ENCODE assay signal across 11 cellular contexts in genomic region chr11:35785287-35786167, GRCh38.
A peak's percentile ranks its signal among the peaks of the same experiment; 100 is the strongest.
DNase-seq lines count a peak whose midpoint lies in the region; ATAC-seq, FAIRE-seq and TF ChIP-seq lines count a peak whose summit lies in the region.
"Had no signal": no experiment of that assay in that cellular context is flagged by ENCODE, and none has a peak within 500 bp of the region (broad histone marks: within the 10 kb centered on the region; RNA-seq: fewer than 3 reads in every experiment).

No MANE protein-coding gene starts in this region.

- no peak overlapping the region for H3K4me2 ChIP-seq in HepG2 (ENCODE audit: low read depth, low read length)

- H3K9me3 ChIP-seq in ascending aorta = no peaks in the 10 kb centered on the region
- no peaks in the 10 kb centered on the region for H3K9me3 ChIP-seq in HepG2 (ENCODE audit: low read length)
- H3K9me3 ChIP-seq: gastrocnemius medialis had no signal

- intact Hi-C loops in ascending aorta (cut with DNase I) (no loop called here), HepG2 (cut with micrococcal nuclease; ENCODE audit: unreplicated experiment) (no loop called here)

- in situ Hi-C loops in HepG2 (cut with HindIII; ENCODE audit: extremely low pct_ligation_motif_present, low pct_unique_long_range_greater_than_20kb) = no loop called here

- H3K4me3 ChIP-seq in ascending aorta (no peak overlapping the region), HepG2 (replicated peaks in 1 of 3; ENCODE audit: insufficient read depth in 1 of 3, low read depth in 2 of 3, low read length in 3 of 3) (no peak overlapping the region)
- H3K4me3 ChIP-seq: gastrocnemius medialis had no signal

- TF ChIP-seq RAD21 in HepG2 (CRISPR knock-in tag; IDR thresholded peaks at IDR 0.05) = no peak

- BruUV-seq in HepG2 (replicated peaks; lab: Mats Ljungman, UMichigan) = no TSS peak

- DNase-seq in NCI-H146 (lab: John Stamatoyannopoulos, UW) = peak; percentile 77
- DNase-seq in kidney tubule cell (ENCODE audit: low spot score) = peak; percentile 67
- no peak for DNase-seq in ascending aorta (ENCODE audit: low spot score in 2 of 2)
- DNase-seq in DMS79 treated with DMSO at 0.1 percent for 48 hours (lab: John Stamatoyannopoulos, UW) = no peak
- DNase-seq in frontal cortex (ENCODE audit: low spot score in 2 of 2) = no peak
- DNase-seq in HepG2 (ENCODE audit: low spot score) = no peak
- DNase-seq: activated naive CD4-positive, alpha-beta T cell; gastrocnemius medialis; NCI-H2227 treated with DMSO at 0.1 percent for 48 hours had no signal

- no peaks in the 10 kb centered on the region for H3K79me2 ChIP-seq in HepG2 (ENCODE audit: insufficient read depth, low read length)

- no peak for TF ChIP-seq EP300 in HepG2 (IDR thresholded peaks at IDR 0.05; ENCODE audit: low read depth in 2 of 2, low read length in 2 of 2)
- TF ChIP-seq EP300 in HepG2 (CRISPR knock-in tag; IDR thresholded peaks at IDR 0.05; ENCODE audit: borderline replicate concordance) = no peak

- no peaks in the 10 kb centered on the region for H3K27me3 ChIP-seq in ascending aorta
- H3K27me3 ChIP-seq in HepG2 (ENCODE audit: control insufficient read depth in 1 of 2, insufficient read depth in 2 of 2, low read length in 2 of 2) = no peaks in the 10 kb centered on the region
- H3K27me3 ChIP-seq: gastrocnemius medialis had no signal

- H3K9ac ChIP-seq in HepG2 (ENCODE audit: insufficient read depth, low read depth, low read length) = no peak overlapping the region

- H3K36me3 ChIP-seq in ascending aorta = no peaks in the 10 kb centered on the region
- H3K36me3 ChIP-seq in HepG2 (replicated peaks in 1 of 2; ENCODE audit: control insufficient read depth in 1 of 2, insufficient read depth in 2 of 2, low read length in 2 of 2) = peaks cover 2 to 4% of the 10 kb centered on the region in 2 experiments; a peak in 1 of 5 replicates
- H3K36me3 ChIP-seq: gastrocnemius medialis had no signal

- POLR2A ChIA-PET in HepG2 (lab: Yijun Ruan, JAX) = no interaction called here

- no peak for TF ChIP-seq POLR2A in HepG2 (IDR thresholded peaks at IDR 0.05; ENCODE audit: insufficient read depth in 1 of 2, low read depth in 2 of 2, low read length in 2 of 2)

- CTCF ChIA-PET in HepG2 (lab: Yijun Ruan, JAX; ENCODE audit: low intra/inter-chr PET ratio, low total read pairs) = no interaction called here

- ATAC-seq in GM18520 (IDR thresholded peaks at IDR 0.05; ENCODE audit: unreplicated experiment) = peak; percentile 39
- peak; percentile 58 for ATAC-seq in HG02642 (IDR thresholded peaks at IDR 0.05; ENCODE audit: poor library complexity, unreplicated experiment)
- ATAC-seq in HepG2 = no peak
- ATAC-seq: gastrocnemius medialis had no signal

- no peak for TF ChIP-seq CTCF in ascending aorta (IDR thresholded peaks at IDR 0.05)
- TF ChIP-seq CTCF in HepG2 (CRISPR knock-in tag; IDR thresholded peaks at IDR 0.05) = no peak

- WGBS in HepG2 (ENCODE audit: low lambda C conversion rate) = 93% methylated on average over 3 of the region's 4 CpGs

- H3K4me1 ChIP-seq in ascending aorta = peaks cover 0 to 18% of the 10 kb centered on the region in 2 donors
- H3K4me1 ChIP-seq in HepG2 (ENCODE audit: insufficient read depth, low read length) = no peaks in the 10 kb centered on the region

- H4K20me1 ChIP-seq in HepG2 (ENCODE audit: insufficient read depth, low read length) = no peaks in the 10 kb centered on the region

- H3K27ac ChIP-seq in ascending aorta = peak overlapping the region in 1 of 2 donors; percentile 23
- no peak overlapping the region for H3K27ac ChIP-seq in HepG2 (ENCODE audit: extremely low read length, insufficient read depth, low read length)
- H3K27ac ChIP-seq: gastrocnemius medialis had no signal

- no peak overlapping the region for H2AFZ ChIP-seq in HepG2 (ENCODE audit: low read length)

- FAIRE-seq in frontal cortex (lab: Jason Lieb, UNC) (no peak), HepG2 (lab: Jason Lieb, UNC) (no peak)

TF ChIP-seq in HepG2, 621 proteins besides CTCF, POLR2A, EP300 and RAD21 (continues in another document):
- no peak for TF ChIP-seq HES4 (CRISPR knock-in tag; IDR thresholded peaks at IDR 0.05; ENCODE audit: borderline replicate concordance)
- TF ChIP-seq SMAD3 (CRISPR knock-in tag; IDR thresholded peaks at IDR 0.05) = no peak
- no peak for TF ChIP-seq PPARG (CRISPR knock-in tag; conservative IDR thresholded peaks at IDR 0.05)
- TF ChIP-seq PHF20 (CRISPR knock-in tag; IDR thresholded peaks at IDR 0.05) = no peak
- no peak for TF ChIP-seq STAT6 (CRISPR knock-in tag; IDR thresholded peaks at IDR 0.05; ENCODE audit: borderline replicate concordance)
- TF ChIP-seq ZNF770 (CRISPR knock-in tag; IDR thresholded peaks at IDR 0.05) = no peak
- TF ChIP-seq ZXDC (CRISPR knock-in tag; IDR thresholded peaks at IDR 0.05) = no peak
- TF ChIP-seq ZNF713 (CRISPR knock-in tag; IDR thresholded peaks at IDR 0.05) = no peak
- TF ChIP-seq ZNF784 (CRISPR knock-in tag; IDR thresholded peaks at IDR 0.05; ENCODE audit: borderline replicate concordance) = no peak
- TF ChIP-seq PAWR (CRISPR knock-in tag; IDR thresholded peaks at IDR 0.05; ENCODE audit: borderline replicate concordance) = no peak
- TF ChIP-seq SATB2 (CRISPR knock-in tag; IDR thresholded peaks at IDR 0.05) = no peak
- no peak for TF ChIP-seq ZNF44 (CRISPR knock-in tag; IDR thresholded peaks at IDR 0.05)
- TF ChIP-seq ZNF563 (CRISPR knock-in tag; IDR thresholded peaks at IDR 0.05) = no peak
- TF ChIP-seq ZNF841 (CRISPR knock-in tag; IDR thresholded peaks at IDR 0.05; ENCODE audit: borderline replicate concordance) = no peak
- TF ChIP-seq ZFP36L2 (CRISPR knock-in tag; IDR thresholded peaks at IDR 0.05) = no peak
- no peak for TF ChIP-seq KDM1A (CRISPR knock-in tag; IDR thresholded peaks at IDR 0.05)
- no peak for TF ChIP-seq ZNF629 (CRISPR knock-in tag; conservative IDR thresholded peaks at IDR 0.05)
- TF ChIP-seq NFATC3 (CRISPR knock-in tag; IDR thresholded peaks at IDR 0.05) = no peak

Comparison
In these comparisons a context has a peak if more than half of its experiments do, and no peak if none do; other contexts are left out.
1. DNase-seq: peak in NCI-H146 (single experiment) and kidney tubule cell (single experiment); none in ascending aorta (0 of 2), DMS79 treated with DMSO at 0.1 percent for 48 hours (single experiment), frontal cortex (0 of 2) and HepG2 (single experiment).